1 cellular context compared by ENCODE assay signal in the genomic region with DNA sequence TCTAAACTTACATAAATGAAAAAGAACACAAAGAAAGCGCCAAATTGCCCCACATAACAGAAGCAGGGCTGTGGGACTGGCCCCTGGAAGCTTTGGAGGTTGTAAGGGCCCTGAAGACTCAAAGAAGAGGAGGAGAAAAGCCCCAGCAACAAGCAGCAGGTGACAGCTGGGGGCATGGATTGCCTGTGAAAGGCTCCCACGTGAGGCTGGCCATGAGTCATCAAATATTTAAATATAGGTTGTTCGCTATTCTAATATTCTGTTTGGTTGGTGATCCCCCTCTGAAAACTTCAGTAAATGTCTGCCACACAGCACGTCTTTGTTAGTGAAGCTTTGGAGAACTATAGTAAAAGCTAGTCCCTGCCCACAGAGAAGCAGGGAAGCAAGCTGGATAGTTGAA.
TF ChIP-seq lines count a peak whose summit lies in the region.

No MANE protein-coding gene starts in this region.

TF ChIP-seq in K562, 482 proteins besides CTCF, POLR2A, EP300 and RAD21 (continued from another document):
- TF ChIP-seq, protein P1, sequence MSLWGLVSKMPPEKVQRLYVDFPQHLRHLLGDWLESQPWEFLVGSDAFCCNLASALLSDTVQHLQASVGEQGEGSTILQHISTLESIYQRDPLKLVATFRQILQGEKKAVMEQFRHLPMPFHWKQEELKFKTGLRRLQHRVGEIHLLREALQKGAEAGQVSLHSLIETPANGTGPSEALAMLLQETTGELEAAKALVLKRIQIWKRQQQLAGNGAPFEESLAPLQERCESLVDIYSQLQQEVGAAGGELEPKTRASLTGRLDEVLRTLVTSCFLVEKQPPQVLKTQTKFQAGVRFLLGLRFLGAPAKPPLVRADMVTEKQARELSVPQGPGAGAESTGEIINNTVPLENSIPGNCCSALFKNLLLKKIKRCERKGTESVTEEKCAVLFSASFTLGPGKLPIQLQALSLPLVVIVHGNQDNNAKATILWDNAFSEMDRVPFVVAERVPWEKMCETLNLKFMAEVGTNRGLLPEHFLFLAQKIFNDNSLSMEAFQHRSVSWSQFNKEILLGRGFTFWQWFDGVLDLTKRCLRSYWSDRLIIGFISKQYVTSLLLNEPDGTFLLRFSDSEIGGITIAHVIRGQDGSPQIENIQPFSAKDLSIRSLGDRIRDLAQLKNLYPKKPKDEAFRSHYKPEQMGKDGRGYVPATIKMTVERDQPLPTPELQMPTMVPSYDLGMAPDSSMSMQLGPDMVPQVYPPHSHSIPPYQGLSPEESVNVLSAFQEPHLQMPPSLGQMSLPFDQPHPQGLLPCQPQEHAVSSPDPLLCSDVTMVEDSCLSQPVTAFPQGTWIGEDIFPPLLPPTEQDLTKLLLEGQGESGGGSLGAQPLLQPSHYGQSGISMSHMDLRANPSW (CRISPR knock-in tag; IDR thresholded peaks at IDR 0.05): no peak
- no peak for TF ChIP-seq TEAD2 (tag; IDR thresholded peaks at IDR 0.05)
